Comparison of ENCODE assay signal across 1 cellular context in the genomic region with DNA sequence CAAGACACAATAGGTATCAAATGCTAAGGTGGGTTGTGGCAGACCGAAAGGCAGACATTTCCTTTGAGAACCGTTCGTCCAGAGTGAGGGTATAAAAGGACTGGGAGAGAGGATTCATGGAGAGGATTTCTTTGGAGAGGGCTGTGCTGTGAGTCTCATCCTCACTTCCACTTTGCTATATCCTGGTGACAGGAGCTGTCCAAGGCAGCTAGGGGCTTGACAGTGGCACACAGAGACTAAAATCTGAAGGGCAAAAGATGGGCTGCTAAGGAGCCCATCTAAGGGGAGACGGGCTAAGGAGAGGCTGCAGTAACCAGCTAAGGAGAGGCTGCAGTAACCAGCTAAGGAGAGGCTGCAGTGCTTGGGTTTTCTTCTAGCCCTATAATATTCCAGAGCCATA.
TF ChIP-seq lines count a peak whose summit lies in the region.

No MANE protein-coding gene starts in this region.

TF ChIP-seq in GM23338, 12 proteins besides CTCF, POLR2A, EP300 and RAD21 (continued from another document):
- TF ChIP-seq, protein P1, sequence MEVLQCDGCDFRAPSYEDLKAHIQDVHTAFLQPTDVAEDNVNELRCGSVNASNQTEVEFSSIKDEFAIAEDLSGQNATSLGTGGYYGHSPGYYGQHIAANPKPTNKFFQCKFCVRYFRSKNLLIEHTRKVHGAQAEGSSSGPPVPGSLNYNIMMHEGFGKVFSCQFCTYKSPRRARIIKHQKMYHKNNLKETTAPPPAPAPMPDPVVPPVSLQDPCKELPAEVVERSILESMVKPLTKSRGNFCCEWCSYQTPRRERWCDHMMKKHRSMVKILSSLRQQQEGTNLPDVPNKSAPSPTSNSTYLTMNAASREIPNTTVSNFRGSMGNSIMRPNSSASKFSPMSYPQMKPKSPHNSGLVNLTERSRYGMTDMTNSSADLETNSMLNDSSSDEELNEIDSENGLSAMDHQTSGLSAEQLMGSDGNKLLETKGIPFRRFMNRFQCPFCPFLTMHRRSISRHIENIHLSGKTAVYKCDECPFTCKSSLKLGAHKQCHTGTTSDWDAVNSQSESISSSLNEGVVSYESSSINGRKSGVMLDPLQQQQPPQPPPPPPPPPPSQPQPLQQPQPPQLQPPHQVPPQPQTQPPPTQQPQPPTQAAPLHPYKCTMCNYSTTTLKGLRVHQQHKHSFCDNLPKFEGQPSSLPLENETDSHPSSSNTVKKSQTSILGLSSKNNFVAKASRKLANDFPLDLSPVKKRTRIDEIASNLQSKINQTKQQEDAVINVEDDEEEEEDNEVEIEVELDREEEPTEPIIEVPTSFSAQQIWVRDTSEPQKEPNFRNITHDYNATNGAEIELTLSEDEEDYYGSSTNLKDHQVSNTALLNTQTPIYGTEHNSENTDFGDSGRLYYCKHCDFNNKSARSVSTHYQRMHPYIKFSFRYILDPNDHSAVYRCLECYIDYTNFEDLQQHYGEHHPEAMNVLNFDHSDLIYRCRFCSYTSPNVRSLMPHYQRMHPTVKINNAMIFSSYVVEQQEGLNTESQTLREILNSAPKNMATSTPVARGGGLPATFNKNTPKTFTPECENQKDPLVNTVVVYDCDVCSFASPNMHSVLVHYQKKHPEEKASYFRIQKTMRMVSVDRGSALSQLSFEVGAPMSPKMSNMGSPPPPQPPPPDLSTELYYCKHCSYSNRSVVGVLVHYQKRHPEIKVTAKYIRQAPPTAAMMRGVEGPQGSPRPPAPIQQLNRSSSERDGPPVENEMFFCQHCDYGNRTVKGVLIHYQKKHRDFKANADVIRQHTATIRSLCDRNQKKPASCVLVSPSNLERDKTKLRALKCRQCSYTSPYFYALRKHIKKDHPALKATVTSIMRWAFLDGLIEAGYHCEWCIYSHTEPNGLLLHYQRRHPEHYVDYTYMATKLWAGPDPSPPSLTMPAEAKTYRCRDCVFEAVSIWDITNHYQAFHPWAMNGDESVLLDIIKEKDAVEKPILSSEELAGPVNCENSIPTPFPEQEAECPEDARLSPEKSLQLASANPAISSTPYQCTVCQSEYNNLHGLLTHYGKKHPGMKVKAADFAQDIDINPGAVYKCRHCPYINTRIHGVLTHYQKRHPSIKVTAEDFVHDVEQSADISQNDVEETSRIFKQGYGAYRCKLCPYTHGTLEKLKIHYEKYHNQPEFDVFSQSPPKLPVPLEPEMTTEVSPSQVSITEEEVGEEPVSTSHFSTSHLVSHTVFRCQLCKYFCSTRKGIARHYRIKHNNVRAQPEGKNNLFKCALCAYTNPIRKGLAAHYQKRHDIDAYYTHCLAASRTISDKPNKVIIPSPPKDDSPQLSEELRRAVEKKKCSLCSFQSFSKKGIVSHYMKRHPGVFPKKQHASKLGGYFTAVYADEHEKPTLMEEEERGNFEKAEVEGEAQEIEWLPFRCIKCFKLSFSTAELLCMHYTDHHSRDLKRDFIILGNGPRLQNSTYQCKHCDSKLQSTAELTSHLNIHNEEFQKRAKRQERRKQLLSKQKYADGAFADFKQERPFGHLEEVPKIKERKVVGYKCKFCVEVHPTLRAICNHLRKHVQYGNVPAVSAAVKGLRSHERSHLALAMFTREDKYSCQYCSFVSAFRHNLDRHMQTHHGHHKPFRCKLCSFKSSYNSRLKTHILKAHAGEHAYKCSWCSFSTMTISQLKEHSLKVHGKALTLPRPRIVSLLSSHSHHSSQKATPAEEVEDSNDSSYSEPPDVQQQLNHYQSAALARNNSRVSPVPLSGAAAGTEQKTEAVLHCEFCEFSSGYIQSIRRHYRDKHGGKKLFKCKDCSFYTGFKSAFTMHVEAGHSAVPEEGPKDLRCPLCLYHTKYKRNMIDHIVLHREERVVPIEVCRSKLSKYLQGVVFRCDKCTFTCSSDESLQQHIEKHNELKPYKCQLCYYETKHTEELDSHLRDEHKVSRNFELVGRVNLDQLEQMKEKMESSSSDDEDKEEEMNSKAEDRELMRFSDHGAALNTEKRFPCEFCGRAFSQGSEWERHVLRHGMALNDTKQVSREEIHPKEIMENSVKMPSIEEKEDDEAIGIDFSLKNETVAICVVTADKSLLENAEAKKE (CRISPR knock-in tag; IDR thresholded peaks at IDR 0.05) = no peak
- TF ChIP-seq ZNF331 (CRISPR knock-in tag; IDR thresholded peaks at IDR 0.05; ENCODE audit: low read depth) (no peak), ZNF114 (CRISPR knock-in tag; IDR thresholded peaks at IDR 0.05) (no peak), JUNB (IDR thresholded peaks at IDR 0.05; ENCODE audit: unreplicated experiment) (no peak), EZH2phosphoT487 (IDR thresholded peaks at IDR 0.05; ENCODE audit: unreplicated experiment) (no peak)
- TF ChIP-seq, protein P2, sequence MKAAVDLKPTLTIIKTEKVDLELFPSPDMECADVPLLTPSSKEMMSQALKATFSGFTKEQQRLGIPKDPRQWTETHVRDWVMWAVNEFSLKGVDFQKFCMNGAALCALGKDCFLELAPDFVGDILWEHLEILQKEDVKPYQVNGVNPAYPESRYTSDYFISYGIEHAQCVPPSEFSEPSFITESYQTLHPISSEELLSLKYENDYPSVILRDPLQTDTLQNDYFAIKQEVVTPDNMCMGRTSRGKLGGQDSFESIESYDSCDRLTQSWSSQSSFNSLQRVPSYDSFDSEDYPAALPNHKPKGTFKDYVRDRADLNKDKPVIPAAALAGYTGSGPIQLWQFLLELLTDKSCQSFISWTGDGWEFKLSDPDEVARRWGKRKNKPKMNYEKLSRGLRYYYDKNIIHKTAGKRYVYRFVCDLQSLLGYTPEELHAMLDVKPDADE (IDR thresholded peaks at IDR 0.05) = no peak
